In the genomic region with DNA sequence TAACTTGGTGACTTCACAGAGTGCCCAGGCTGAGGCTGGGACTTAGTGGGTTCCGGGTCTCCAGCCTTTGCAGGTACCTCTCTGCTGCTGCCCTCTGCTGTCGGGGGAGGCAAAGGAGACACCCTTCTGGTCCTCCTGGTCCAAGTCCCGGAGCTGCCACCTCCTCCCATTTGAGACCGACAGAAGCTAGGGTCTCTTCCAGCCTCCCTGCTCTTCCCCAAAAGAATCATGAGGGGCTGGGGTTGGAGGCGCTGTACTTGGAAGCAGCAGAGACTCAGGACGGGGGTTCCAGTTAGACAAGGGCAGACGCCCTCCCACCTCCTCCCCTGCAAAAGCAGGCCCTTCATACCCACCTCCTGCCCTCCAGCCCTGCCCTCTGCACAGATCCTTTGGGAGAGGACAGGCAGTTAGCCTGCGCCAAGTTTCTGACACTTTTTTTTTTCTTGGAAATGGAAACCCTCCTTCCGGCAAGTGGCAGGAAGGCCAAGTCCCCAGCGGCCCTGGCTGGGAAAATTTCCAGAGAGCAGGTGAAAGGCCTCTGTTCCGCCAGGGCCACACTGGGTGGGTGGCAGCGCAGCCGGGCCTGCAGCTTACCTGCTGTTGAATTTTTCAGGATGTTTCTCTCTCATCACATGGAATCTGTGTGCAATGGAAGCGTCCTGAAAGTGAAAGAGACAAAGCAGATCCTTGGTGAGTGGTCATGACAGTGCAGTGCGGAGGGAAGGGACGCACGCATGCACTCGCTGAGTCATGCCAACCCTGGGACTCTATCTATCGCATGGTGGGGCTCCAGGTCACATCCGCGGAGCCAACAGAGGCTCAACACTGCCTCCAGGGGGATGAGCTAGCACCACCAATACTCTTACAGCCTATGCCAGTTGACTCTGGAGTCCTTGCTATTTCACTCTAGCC, we compare ENCODE assay signal across 8 cellular contexts.
A peak's percentile ranks its signal among the peaks of the same experiment; 100 is the strongest.
DNase-seq lines count a peak whose midpoint lies in the region; ATAC-seq and TF ChIP-seq lines count a peak whose summit lies in the region.

No MANE protein-coding gene starts in this region.

- H3K36me3 ChIP-seq in kidney epithelial cell (ENCODE audit: control insufficient read depth, insufficient read depth, low read length), result no peaks in the 10 kb centered on the region

- H3K27ac ChIP-seq in caudate nucleus (ENCODE audit: low read depth, low read length), result no peak overlapping the region

- no peaks in the 10 kb centered on the region for H3K36me3 Mint-ChIP-seq in T-helper 17 cell (ENCODE audit: low read depth)

- no peak overlapping the region for H3K27ac Mint-ChIP-seq in T-helper 17 cell

- ATAC-seq in GM21825 (IDR thresholded peaks at IDR 0.05; ENCODE audit: unreplicated experiment) (peak; percentile 74), T-helper 17 cell (peak; percentile 86)

- H3K4me3 Mint-ChIP-seq in T-helper 17 cell, result peak overlapping the region; percentile 19

- DNase-seq in GM12865 (ENCODE audit: low read depth) (peak; percentile 93), T-helper 17 cell (no peak), caudate nucleus (lab: John Stamatoyannopoulos, UW) (peak in 52 of 61 donors; percentile 7 to 76 (median 36)), kidney epithelial cell (ENCODE audit: low read depth) (no peak), COR-L47 (lab: John Stamatoyannopoulos, UW) (no peak)
- DNase-seq in Jurkat, Clone E6-1 (ENCODE audit: low read depth, low spot score), result peak; percentile 63
- peak; percentile 49 to 67 for DNase-seq in stimulated activated CD4-positive, alpha-beta T cell treated with anti-CD3 and anti-CD28 coated beads, Interleukin-2, amount 100 ng/mL, for 24 hours

- H3K4me1 Mint-ChIP-seq in T-helper 17 cell, result peaks cover 5% of the 10 kb centered on the region

- H3K9me3 ChIP-seq in T-helper 17 cell (ENCODE audit: control insufficient read depth, low read length, poor library complexity, severe bottlenecking), result no peaks in the 10 kb centered on the region

- peaks cover 29% of the 10 kb centered on the region for H3K27me3 Mint-ChIP-seq in T-helper 17 cell

- H3K4me3 ChIP-seq in GM12865 (ENCODE audit: low read depth, low read length) (peak overlapping the region; percentile 56), kidney epithelial cell (ENCODE audit: low read depth, low read length) (no peak overlapping the region)
- no peak overlapping the region for H3K4me3 ChIP-seq in Jurkat, Clone E6-1 (ENCODE audit: low read length)

- H3K27me3 ChIP-seq in kidney epithelial cell (ENCODE audit: control insufficient read depth, insufficient read depth, low read length), result no peaks in the 10 kb centered on the region

- TF ChIP-seq CTCF in GM12865 (IDR thresholded peaks at IDR 0.05; ENCODE audit: insufficient read depth, low read depth, low read length, missing control alignments), result peak; percentile 81
- TF ChIP-seq CTCF in kidney epithelial cell (IDR thresholded peaks at IDR 0.05; ENCODE audit: insufficient read depth, low read length, poor library complexity, severe bottlenecking), result peak; percentile 48

Comparison
In these comparisons a context has a peak if more than half of its experiments do, and no peak if none do; other contexts are left out.
1. DNase-seq: peak in GM12865 (single experiment), Jurkat, Clone E6-1 (single experiment), caudate nucleus (52 of 61) and stimulated activated CD4-positive, alpha-beta T cell treated with anti-CD3 and anti-CD28 coated beads, Interleukin-2, amount 100 ng/mL, for 24 hours (2 of 2); none in T-helper 17 cell (0 of 3), kidney epithelial cell (single experiment) and COR-L47 (single experiment).